ENCODE assay signal across 11 cellular contexts in the genomic region with DNA sequence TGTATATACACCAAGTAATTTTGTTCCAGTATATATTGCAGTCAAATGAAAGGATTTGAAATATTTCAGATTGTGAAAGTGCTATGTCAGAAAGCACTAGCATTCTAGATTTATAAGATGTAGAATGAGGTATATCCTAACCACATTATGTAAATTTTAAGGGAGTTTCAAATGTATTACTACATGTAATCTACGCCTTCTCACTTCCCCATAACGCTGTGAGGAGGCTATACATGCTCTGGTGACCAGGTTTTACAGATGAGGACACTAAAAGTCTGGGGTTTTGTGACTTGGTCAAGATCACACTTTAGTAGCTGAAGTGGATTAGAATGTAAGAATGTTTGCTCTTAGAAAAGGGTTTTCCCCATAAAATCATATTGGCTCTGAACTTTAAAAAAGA.
DNase-seq lines count a peak whose midpoint lies in the region; ATAC-seq and TF ChIP-seq lines count a peak whose summit lies in the region.
"Had no signal": no experiment of that assay in that cellular context is flagged by ENCODE, and none has a peak within 500 bp of the region (broad histone marks: within the 10 kb centered on the region; RNA-seq: fewer than 3 reads in every experiment).

No MANE protein-coding gene starts in this region.

- H3K27me3 ChIP-seq in MM.1S (replicated peaks; ENCODE audit: insufficient read depth, low read length) = no peaks in the 10 kb centered on the region
- H3K27me3 ChIP-seq: testis had no signal

- no peaks in the 10 kb centered on the region for H3K79me2 ChIP-seq in MM.1S (ENCODE audit: low read length)

- DNase-seq in SKM-1 treated with dmso at 0.1 percent for 144 hours (lab: John Stamatoyannopoulos, UW; ENCODE audit: unreplicated experiment) (peak; percentile 40), SKM-1 (lab: John Stamatoyannopoulos, UW; ENCODE audit: unreplicated experiment) (no peak), MM.1S (peak; percentile 48), cerebellar nuclear complex (lab: John Stamatoyannopoulos, UW) (no peak), D341Med (ENCODE audit: low spot score) (no peak), cerebellar cortex (ENCODE audit: low spot score) (no peak)
- DNase-seq in stimulated activated effector memory CD8-positive, alpha-beta T cell treated with anti-CD3 and anti-CD28 coated beads, Interleukin-12 subunit alpha, Interleukin-12 subunit beta, amount 100 ng/mL, for 72 hours (ENCODE audit: low spot score in 2 of 2) = no peak
- DNase-seq: NCI-H2081 treated with DMSO at 0.1 percent for 48 hours, testis had no signal

- no peaks in the 10 kb centered on the region for H4K20me1 ChIP-seq in MM.1S (ENCODE audit: insufficient read depth, low read length)

- H3K27ac ChIP-seq in MM.1S (ENCODE audit: low read length) = no peak overlapping the region
- H3K27ac ChIP-seq: testis had no signal

- TF ChIP-seq CTCF in MM.1S (IDR thresholded peaks at IDR 0.05; ENCODE audit: low read length) = no peak

- no peak overlapping the region for H2AFZ ChIP-seq in MM.1S (ENCODE audit: low read length)

- no peaks in the 10 kb centered on the region for H3K9me3 Mint-ChIP-seq in stimulated activated effector memory CD8-positive, alpha-beta T cell treated with anti-CD3 and anti-CD28 coated beads, Interleukin-12 subunit alpha, Interleukin-12 subunit beta, amount 100 ng/mL, for 72 hours
- H3K9me3 Mint-ChIP-seq: brain had no signal

- ATAC-seq in HG02678 (IDR thresholded peaks at IDR 0.05; ENCODE audit: unreplicated experiment) = peak; percentile 100
- peak; percentile 89 for ATAC-seq in stimulated activated effector memory CD8-positive, alpha-beta T cell treated with anti-CD3 and anti-CD28 coated beads, Interleukin-12 subunit alpha, Interleukin-12 subunit beta, amount 100 ng/mL, for 72 hours

- no peaks in the 10 kb centered on the region for H3K36me3 Mint-ChIP-seq in stimulated activated effector memory CD8-positive, alpha-beta T cell treated with anti-CD3 and anti-CD28 coated beads, Interleukin-12 subunit alpha, Interleukin-12 subunit beta, amount 100 ng/mL, for 72 hours
- H3K36me3 Mint-ChIP-seq: brain had no signal

- peak overlapping the region; percentile 14 for H3K4me3 Mint-ChIP-seq in stimulated activated effector memory CD8-positive, alpha-beta T cell treated with anti-CD3 and anti-CD28 coated beads, Interleukin-12 subunit alpha, Interleukin-12 subunit beta, amount 100 ng/mL, for 72 hours
- H3K4me3 Mint-ChIP-seq: brain had no signal

- no peak overlapping the region for H3K4me3 ChIP-seq in MM.1S (ENCODE audit: low read length)
- H3K4me3 ChIP-seq: testis had no signal

- peak overlapping the region; percentile 75 for H3K27ac Mint-ChIP-seq in stimulated activated effector memory CD8-positive, alpha-beta T cell treated with anti-CD3 and anti-CD28 coated beads, Interleukin-12 subunit alpha, Interleukin-12 subunit beta, amount 100 ng/mL, for 72 hours
- H3K27ac Mint-ChIP-seq: brain had no signal

- peaks cover 22% of the 10 kb centered on the region for H3K4me1 Mint-ChIP-seq in stimulated activated effector memory CD8-positive, alpha-beta T cell treated with anti-CD3 and anti-CD28 coated beads, Interleukin-12 subunit alpha, Interleukin-12 subunit beta, amount 100 ng/mL, for 72 hours

- no peaks in the 10 kb centered on the region for H3K9me2 ChIP-seq in MM.1S (replicated peaks; ENCODE audit: insufficient read depth, low read length)

- no peak overlapping the region for H3K9ac ChIP-seq in MM.1S (ENCODE audit: low read length)

- H3F3A ChIP-seq in MM.1S (ENCODE audit: insufficient read depth, low read length) = 0 out of 2 replicates have a peak, but pooled peaks cover 4% of the 10 kb centered on the region

- no peak overlapping the region for H3K4me2 ChIP-seq in MM.1S (ENCODE audit: low read depth, low read length)

- no peaks in the 10 kb centered on the region for H3K9me3 ChIP-seq in MM.1S (replicated peaks; ENCODE audit: insufficient read depth, low read length)
- H3K9me3 ChIP-seq: testis had no signal

- peaks cover 27% of the 10 kb centered on the region for H3K4me1 ChIP-seq in MM.1S (ENCODE audit: low read length)
- H3K4me1 ChIP-seq: testis had no signal

- H3K36me3 ChIP-seq in MM.1S (replicated peaks; ENCODE audit: insufficient read depth, low read length) = no peaks in the 10 kb centered on the region

Comparison
In these comparisons a context has a peak if more than half of its experiments do, and no peak if none do; other contexts are left out.
1. DNase-seq: peak in SKM-1 treated with dmso at 0.1 percent for 144 hours (single experiment) and MM.1S (single experiment); none in SKM-1 (single experiment), stimulated activated effector memory CD8-positive, alpha-beta T cell treated with anti-CD3 and anti-CD28 coated beads, Interleukin-12 subunit alpha, Interleukin-12 subunit beta, amount 100 ng/mL, for 72 hours (0 of 2), cerebellar nuclear complex (0 of 2), D341Med (single experiment) and cerebellar cortex (single experiment).